ENCODE assay signal across 8 cellular contexts in the genomic region with DNA sequence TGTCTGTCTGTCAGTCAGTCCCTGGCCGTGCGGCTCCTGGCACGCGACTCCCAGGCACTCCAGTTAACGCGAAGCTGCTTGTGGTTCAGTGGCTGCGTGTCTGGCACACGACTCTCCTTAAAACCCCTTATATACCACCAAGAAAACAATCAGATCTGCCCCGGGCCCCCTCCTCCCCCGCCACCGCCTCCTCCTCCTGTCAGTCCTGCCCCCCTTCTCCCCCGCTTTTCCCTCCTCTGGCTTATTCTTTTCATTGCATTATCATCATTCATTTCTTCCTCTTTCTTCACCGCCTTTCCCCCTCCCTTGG. TPM values are rescaled to one million over a fixed set of nuclear protein-coding genes. Genes with fewer than 3 reads are reported as not detected.
A peak's percentile ranks its signal among the peaks of the same experiment; 100 is the strongest.
DNase-seq lines count a peak whose midpoint lies in the region; ATAC-seq, FAIRE-seq and TF ChIP-seq lines count a peak whose summit lies in the region.

A gene (minus strand): TSS at position 105 of the 310 bp plus-strand sequence. CDS start 705 bp downstream, outside the sequence.

- no peak for TF ChIP-seq EP300 in H1 (IDR thresholded peaks at IDR 0.05; ENCODE audit: borderline replicate concordance in 1 of 2, low read depth in 2 of 2, low read length in 2 of 2)

- 0% methylated on average over 4 of the region's 13 CpGs; no CpG with 5 or more reads in 1 of the 2 experiments for WGBS in H1 (ENCODE audit: extremely low coverage in 1 of 2, insufficient coverage in 1 of 2, insufficient read length in 1 of 2, insufficient replicate concordance in 2 of 2, low coverage in 1 of 2, low lambda C conversion rate in 2 of 2, missing lambda C conversion rate in 1 of 2), 2 experiments

- H3K23me2 ChIP-seq in H1 (ENCODE audit: low read depth, low read length), result peaks cover 24% of the 10 kb centered on the region; the same call in 1 of the 2 replicates

- no peak for TF ChIP-seq POLR2A in NB4 (IDR thresholded peaks at IDR 0.05; ENCODE audit: extremely low read depth, insufficient read length)
- TF ChIP-seq POLR2A in H1 (IDR thresholded peaks at IDR 0.05; ENCODE audit: control extremely low read depth in 1 of 2, low read depth in 2 of 2, low read length in 2 of 2), result no peak

- no peak within 1 kb of the TSS for H3K14ac ChIP-seq in H1 (ENCODE audit: insufficient read length)

- intact Hi-C loops in CD14-positive monocyte (cut with micrococcal nuclease), result no loop called here

- no peak within 1 kb of the TSS for H3K9ac ChIP-seq in H1 (replicated peaks in 1 of 4; ENCODE audit: extremely low read depth in 1 of 4, low read depth in 3 of 4, low read length in 3 of 4)

- ATAC-seq in HG02759 (IDR thresholded peaks at IDR 0.05; ENCODE audit: unreplicated experiment), result no peak
- ATAC-seq in GM19397 (IDR thresholded peaks at IDR 0.05; ENCODE audit: unreplicated experiment), result no peak

- H3K27ac ChIP-seq in H1 (ENCODE audit: low read depth, low read length), result no peak within 1 kb of the TSS

- no peak within 1 kb of the TSS for H3K56ac ChIP-seq in H1 (replicated peaks; ENCODE audit: insufficient read length, low read depth, low read length)

- H2BK5ac ChIP-seq in H1 (ENCODE audit: low read depth, low read length), result no peak within 1 kb of the TSS

- peaks cover 12 to 41% (median 18%) of the 10 kb centered on the region in 4 experiments for H3K4me1 ChIP-seq in H1 (replicated peaks in 1 of 4; ENCODE audit: control insufficient read depth in 3 of 4, insufficient read depth in 4 of 4, low read length in 3 of 4)

- CTCF ChIA-PET in H1 (lab: Charles Lee; ENCODE audit: partially characterized antibody), result interaction anchor here (0.6 to 4.1 kb wide), 14 partner anchors 12 to 638 kb away, joined by 3 to 24 read pairs (median 4); no protein-coding TSS in a partner anchor

- TF ChIP-seq CTCF in CD14-positive monocyte (IDR thresholded peaks at IDR 0.05) (no peak), NB4 (IDR thresholded peaks at IDR 0.05; ENCODE audit: low read depth, low read length) (no peak), H1 (IDR thresholded peaks at IDR 0.05; ENCODE audit: control extremely low read depth in 1 of 3, insufficient read depth in 1 of 3, low read depth in 1 of 3, low read length in 3 of 3) (no peak), neural crest cell (conservative IDR thresholded peaks at IDR 0.05) (no peak)

- TF ChIP-seq RAD21 in H1 (IDR thresholded peaks at IDR 0.05 in 1 of 2, conservative IDR thresholded peaks at IDR 0.05 in 1 of 2; ENCODE audit: low read depth in 2 of 2, low read length in 2 of 2), result no peak

- peaks cover 90 to 100% (median 95%) of the 10 kb centered on the region in 4 experiments for H3K27me3 ChIP-seq in H1 (replicated peaks in 1 of 4; ENCODE audit: control insufficient read depth in 3 of 4, extremely low read depth in 1 of 4, insufficient read depth in 3 of 4, low read length in 3 of 4)

- H3K36me3 Mint-ChIP-seq in CD14-positive monocyte (peaks cover 3 to 26% of the 10 kb centered on the region in 2 donors), neural crest cell (ENCODE audit: low read depth) (no peaks in the 10 kb centered on the region)

- H3K79me2 ChIP-seq in H1 (ENCODE audit: control insufficient read depth in 1 of 2, insufficient read depth in 2 of 2, low read length in 2 of 2), result no peaks in the 10 kb centered on the region

- no peaks in the 10 kb centered on the region for H3K79me1 ChIP-seq in H1 (ENCODE audit: low read depth, low read length)

- H3K27ac Mint-ChIP-seq in CD14-positive monocyte, result peak within 1 kb of the TSS in 2 of 7 donors; percentile 66 to 85
- no peak within 1 kb of the TSS for H3K27ac Mint-ChIP-seq in neural crest cell (ENCODE audit: unreplicated experiment)

- H3K4ac ChIP-seq in H1 (replicated peaks; ENCODE audit: insufficient read length, low read depth, low read length), result no peak within 1 kb of the TSS

- H3K18ac ChIP-seq in H1 (ENCODE audit: extremely low read depth, low read length), result no peak within 1 kb of the TSS; the same call in 1 of the 2 replicates

- H3K4me1 Mint-ChIP-seq in CD14-positive monocyte (peaks cover 65% of the 10 kb centered on the region), neural crest cell (peaks cover 60% of the 10 kb centered on the region)

- no peak within 1 kb of the TSS for H2BK15ac ChIP-seq in H1 (ENCODE audit: low read length)

- H2BK120ac ChIP-seq in H1 (replicated peaks; ENCODE audit: low read depth, low read length), result no peak within 1 kb of the TSS

- H2AFZ ChIP-seq in H1 (ENCODE audit: low read length), result no peak within 1 kb of the TSS

- H3K4me2 ChIP-seq in H1 (ENCODE audit: insufficient read depth in 1 of 2, low read depth in 2 of 2, low read length in 2 of 2), result peak within 1 kb of the TSS; percentile 90 to 96

- H3K4me3 Mint-ChIP-seq in CD14-positive monocyte, result peak within 1 kb of the TSS; percentile 98 to 99
- peak within 1 kb of the TSS; percentile 85 for H3K4me3 Mint-ChIP-seq in neural crest cell

- H3K9me3 Mint-ChIP-seq in CD14-positive monocyte (peaks cover 0 to 58% (median 23%) of the 10 kb centered on the region in 7 donors), neural crest cell (no peaks in the 10 kb centered on the region)

- peaks cover 0 to 4% (median 0%) of the 10 kb centered on the region in 4 experiments; a peak in 1 of 8 replicates for H3K36me3 ChIP-seq in H1 (ENCODE audit: control insufficient read depth in 2 of 4, insufficient read depth in 4 of 4, low read length in 3 of 4)

- H4K5ac ChIP-seq in H1 (ENCODE audit: insufficient read length, low read depth, low read length), result no peak within 1 kb of the TSS

- POLR2A ChIA-PET in H1 (lab: Charles Lee; ENCODE audit: partially characterized antibody), result interaction anchor here (0.7 kb wide), 1 partner anchor 319 kb away, joined by 3 read pairs; no protein-coding TSS in a partner anchor

- DNase-seq in CD14-positive monocyte (ENCODE audit: low spot score) (no peak), NB4 (ENCODE audit: low read depth) (no peak), H1 (ENCODE audit: low read depth in 1 of 2, low spot score in 2 of 2) (no peak), neural crest cell (ENCODE audit: low read depth, low spot score) (peak; percentile 7), HPDE6-E6E7 (ENCODE audit: extremely low spot score) (no peak), AG08395 (ENCODE audit: low spot score) (no peak)

- no peak within 1 kb of the TSS; the same call in 1 of the 2 replicates for H2BK12ac ChIP-seq in H1 (ENCODE audit: low read depth, low read length)

- no peak for FAIRE-seq in H1 (lab: Jason Lieb, UNC)

- no peak within 1 kb of the TSS for H2BK20ac ChIP-seq in H1 (ENCODE audit: low read length)

- no peak within 1 kb of the TSS for H3K23ac ChIP-seq in H1 (ENCODE audit: insufficient read length)

- H3K27me3 Mint-ChIP-seq in CD14-positive monocyte (ENCODE audit: low read depth in 3 of 3) (peaks cover 97 to 98% (median 97%) of the 10 kb centered on the region in 3 donors), neural crest cell (ENCODE audit: low read depth) (peaks cover 98% of the 10 kb centered on the region)

- H3K9me3 ChIP-seq in H1 (ENCODE audit: insufficient read depth in 2 of 2, low read depth in 1 of 2, low read length in 1 of 2), result no peaks in the 10 kb centered on the region

- H4K20me1 ChIP-seq in H1 (replicated peaks in 1 of 2; ENCODE audit: control insufficient read depth in 1 of 2, insufficient read depth in 2 of 2, low read length in 2 of 2), result peaks cover 3 to 30% of the 10 kb centered on the region in 2 experiments

- H3K4me3 ChIP-seq in NB4 (ENCODE audit: low read depth, low read length) (peak within 1 kb of the TSS; percentile 54), H1 (ENCODE audit: extremely low read depth in 1 of 4, insufficient read depth in 2 of 4, low read depth in 3 of 4, low read length in 4 of 4) (peak within 1 kb of the TSS; percentile 30 to 59 (median 36))

- H4K91ac ChIP-seq in H1 (replicated peaks; ENCODE audit: insufficient read length, low read length), result no peak within 1 kb of the TSS

- H4K8ac ChIP-seq in H1 (ENCODE audit: extremely low read depth, insufficient read depth, low read length), result peak within 1 kb of the TSS; percentile 45

- H2AK5ac ChIP-seq in H1 (ENCODE audit: low read depth, low read length), result no peak within 1 kb of the TSS

TF ChIP-seq in H1, 55 proteins besides CTCF, POLR2A, EP300 and RAD21:
- TF ChIP-seq, protein P1, sequence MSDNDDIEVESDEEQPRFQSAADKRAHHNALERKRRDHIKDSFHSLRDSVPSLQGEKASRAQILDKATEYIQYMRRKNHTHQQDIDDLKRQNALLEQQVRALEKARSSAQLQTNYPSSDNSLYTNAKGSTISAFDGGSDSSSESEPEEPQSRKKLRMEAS (IDR thresholded peaks at IDR 0.05), result peak; percentile 79
- no peak for TF ChIP-seq SRF (IDR thresholded peaks at IDR 0.05; ENCODE audit: low read depth, low read length)
- TF ChIP-seq TCF12 (IDR thresholded peaks at IDR 0.05; ENCODE audit: low read depth, low read length), result no peak
- TF ChIP-seq ZNF274 (IDR thresholded peaks at IDR 0.05; ENCODE audit: borderline replicate concordance, extremely low read depth, low read length), result no peak
- no peak for TF ChIP-seq POU5F1 (IDR thresholded peaks at IDR 0.05; ENCODE audit: low read depth, low read length)

RNA-seq across cellular contexts. Expression of the gene that starts here (rescaled TPM):
- not detected for polyA plus RNA-seq in CD14-positive monocyte
- not detected in 2 replicates for total RNA-seq in H1 (2021; fragmentation: NEBNext Ultra II Directional; extraction: Animal tissue kit (Norgen Biotek cat#: 25700))
- polyA plus RNA-seq in H1 (2011; rRNA removed), result 0.03 TPM in 1 of 2 replicates, not detected in the other
- 0.05 TPM for polyA plus RNA-seq in H1 (2011; cell fraction: cytosol; rRNA removed)
- polyA plus RNA-seq in H1 (2011; cell fraction: nucleus; rRNA removed), result not detected
- polyA plus RNA-seq in H1 (2012, experiment 1 of 2), result 0.09 TPM in 1 of 4 replicates, not detected in the others
- polyA plus RNA-seq in H1 (2012, experiment 2 of 2), result not detected
- polyA plus RNA-seq in H1 (2013, experiment 1 of 2), result 0.02 TPM
- 0.07 TPM for polyA plus RNA-seq in H1 (2013, experiment 2 of 2)
- polyA minus RNA-seq in H1 (2011; rRNA and poly(A)+ RNA removed), result not detected in 2 replicates
- not detected for polyA minus RNA-seq in H1 (2011; cell fraction: cytosol; rRNA and poly(A)+ RNA removed)
- not detected for polyA minus RNA-seq in H1 (2011; cell fraction: nucleus; rRNA and poly(A)+ RNA removed)
- 4.1 and 4.2 TPM in 2 replicates for total RNA-seq in neural crest cell
